ENCODE assay signal across 11 cellular contexts in the genomic region with DNA sequence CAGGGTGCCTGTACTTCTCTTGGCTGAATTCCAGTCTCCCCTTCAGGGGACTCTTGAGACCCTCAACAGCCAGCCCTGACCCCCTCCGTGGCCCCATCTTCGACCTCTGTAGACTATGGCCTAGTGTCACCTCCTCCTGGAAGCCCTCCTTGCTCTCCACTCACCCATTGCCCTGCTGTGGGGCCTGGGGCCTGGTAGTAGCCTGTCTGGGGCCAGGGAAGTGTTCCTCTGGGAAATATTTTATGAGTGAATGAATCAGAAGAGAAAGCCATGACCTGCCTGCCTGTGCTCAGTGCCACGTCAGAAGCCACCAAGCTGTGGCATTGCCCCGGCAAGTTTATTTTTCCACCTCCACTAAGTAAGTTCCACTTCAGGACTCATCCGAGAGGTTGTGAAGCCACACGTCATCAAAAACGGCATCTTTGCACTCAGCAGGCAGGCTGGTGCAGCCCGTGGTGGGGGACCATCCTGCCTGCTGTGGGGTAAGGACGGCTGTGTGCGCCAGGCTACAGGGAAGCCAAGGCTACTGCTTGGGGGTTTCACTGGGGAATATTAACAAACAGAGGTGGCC. TPM values are rescaled to one million over a fixed set of nuclear protein-coding genes. Genes with fewer than 3 reads are reported as not detected.
DNase-seq lines count a peak whose midpoint lies in the region; ATAC-seq and TF ChIP-seq lines count a peak whose summit lies in the region.
"Had no signal": no experiment of that assay in that cellular context is flagged by ENCODE, and none has a peak within 500 bp of the region (broad histone marks: within the 10 kb centered on the region; RNA-seq: fewer than 3 reads in every experiment).

No MANE protein-coding gene starts in this region.

- no peak overlapping the region for H3K4me3 ChIP-seq in BE2C (ENCODE audit: low read depth, low read length)
- no peak overlapping the region for H3K4me3 ChIP-seq in adrenal gland
- H3K4me3 ChIP-seq in rectal smooth muscle tissue (ENCODE audit: low read length) = no peak overlapping the region

- no peak overlapping the region for H3K9ac ChIP-seq in rectal smooth muscle tissue (ENCODE audit: low read length)

- H3K27me3 ChIP-seq in BE2C = no peaks in the 10 kb centered on the region
- no peaks in the 10 kb centered on the region for H3K27me3 ChIP-seq in adrenal gland
- H3K27me3 ChIP-seq in foreskin keratinocyte = no peaks in the 10 kb centered on the region
- no peaks in the 10 kb centered on the region for H3K27me3 ChIP-seq in rectal smooth muscle tissue (ENCODE audit: control insufficient read depth, insufficient read depth, low read length)

- H3K9me3 ChIP-seq in BE2C (no peaks in the 10 kb centered on the region), adrenal gland (replicated peaks in 1 of 3) (no peaks in the 10 kb centered on the region)

- TF ChIP-seq CTCF in BE2C (IDR thresholded peaks at IDR 0.05; ENCODE audit: low read depth, low read length) (no peak), adrenal gland (IDR thresholded peaks at IDR 0.05) (no peak), foreskin keratinocyte (conservative IDR thresholded peaks at IDR 0.05) (no peak)

- H3K36me3 ChIP-seq in BE2C (peaks cover 88% of the 10 kb centered on the region), adrenal gland (replicated peaks in 1 of 2) (peaks cover 0 to 46% of the 10 kb centered on the region in 2 donors), rectal smooth muscle tissue (ENCODE audit: control insufficient read depth, insufficient read depth, low read length) (peaks cover 14% of the 10 kb centered on the region)

- peak in 1 of 2 donors; percentile 50 for TF ChIP-seq POLR2A in adrenal gland (IDR thresholded peaks at IDR 0.05)

- peak overlapping the region; percentile 87 to 100 (median 97) for H3K27ac ChIP-seq in adrenal gland
- peak overlapping the region; percentile 48 for H3K27ac ChIP-seq in foreskin keratinocyte
- peak overlapping the region; percentile 74 for H3K27ac ChIP-seq in rectal smooth muscle tissue (ENCODE audit: low read depth, low read length)

- H3K4me1 ChIP-seq in BE2C (peaks cover 76% of the 10 kb centered on the region), adrenal gland (replicated peaks in 1 of 2) (peaks cover 76 to 94% of the 10 kb centered on the region in 2 donors), foreskin keratinocyte (peaks cover 30% of the 10 kb centered on the region), rectal smooth muscle tissue (ENCODE audit: control insufficient read depth, insufficient read depth, low read length) (peaks cover 74% of the 10 kb centered on the region)

- 27 to 41% (median 40%) methylated on average over 10 of the region's 10 CpGs for WGBS in adrenal gland, 4 donors

- ATAC-seq in foreskin keratinocyte = peak; percentile 48

- DNase-seq in BE2C = peak; percentile 12
- peak; percentile 68 to 84 (median 78) for DNase-seq in adrenal gland
- peak in 1 of 2 donors; percentile 73 for DNase-seq in foreskin keratinocyte
- no peak for DNase-seq in pons (ENCODE audit: low spot score)
- DNase-seq in NCI-H524 treated with DMSO at 0.1 percent for 48 hours (lab: John Stamatoyannopoulos, UW) = no peak
- no peak for DNase-seq in CD1c-positive myeloid dendritic cell (ENCODE audit: extremely low spot score)
- DNase-seq in NCI-H2227 treated with DMSO at 0.1 percent for 48 hours (lab: John Stamatoyannopoulos, UW) = no peak
- DNase-seq: activated CD4-positive, alpha-beta T cell treated with anti-CD3 and anti-CD28 coated beads for 48 hours; amniotic stem cell; stimulated activated CD8-positive, alpha-beta memory T cell treated with anti-CD3 and anti-CD28 coated beads, Interleukin-4, amount 100 ng/mL, for 48 hours had no signal

- intact Hi-C loops in adrenal gland (cut with DNase I) = no loop called here

RNA-seq across cellular contexts. Expression of gene PPARA, which starts 59.6 kb away (rescaled TPM):
- 2.6 TPM for polyA plus RNA-seq in BE2C (2012; ENCODE audit: insufficient read depth, insufficient read length, low read depth)
- total RNA-seq in adrenal gland (100 to 1,000 TPM in 1 of 8 donors, 10 to 100 TPM in 7; 27.6 to 208 (median 41.7) TPM), foreskin keratinocyte (9.1 and 10.0 TPM in 2 replicates)
- polyA plus RNA-seq in adrenal gland (10 to 100 TPM in 1 of 3 donors, 1 to 10 TPM in 2; 5.1 to 17.0 (median 8.4) TPM), foreskin keratinocyte (2.1 and 3.2 TPM in 2 replicates)

Comparison
In these comparisons a context has a peak if more than half of its experiments do, and no peak if none do; other contexts are left out.
1. DNase-seq: peak in BE2C (single experiment) and adrenal gland (7 of 7); none in pons (single experiment), NCI-H524 treated with DMSO at 0.1 percent for 48 hours (single experiment), CD1c-positive myeloid dendritic cell (single experiment) and NCI-H2227 treated with DMSO at 0.1 percent for 48 hours (single experiment).
2. Peak in every context shown above with its lines, with median percentiles within 50 percentile points of each other: H3K27ac ChIP-seq.